ENCODE assay signal across 1 cellular context in the genomic region with DNA sequence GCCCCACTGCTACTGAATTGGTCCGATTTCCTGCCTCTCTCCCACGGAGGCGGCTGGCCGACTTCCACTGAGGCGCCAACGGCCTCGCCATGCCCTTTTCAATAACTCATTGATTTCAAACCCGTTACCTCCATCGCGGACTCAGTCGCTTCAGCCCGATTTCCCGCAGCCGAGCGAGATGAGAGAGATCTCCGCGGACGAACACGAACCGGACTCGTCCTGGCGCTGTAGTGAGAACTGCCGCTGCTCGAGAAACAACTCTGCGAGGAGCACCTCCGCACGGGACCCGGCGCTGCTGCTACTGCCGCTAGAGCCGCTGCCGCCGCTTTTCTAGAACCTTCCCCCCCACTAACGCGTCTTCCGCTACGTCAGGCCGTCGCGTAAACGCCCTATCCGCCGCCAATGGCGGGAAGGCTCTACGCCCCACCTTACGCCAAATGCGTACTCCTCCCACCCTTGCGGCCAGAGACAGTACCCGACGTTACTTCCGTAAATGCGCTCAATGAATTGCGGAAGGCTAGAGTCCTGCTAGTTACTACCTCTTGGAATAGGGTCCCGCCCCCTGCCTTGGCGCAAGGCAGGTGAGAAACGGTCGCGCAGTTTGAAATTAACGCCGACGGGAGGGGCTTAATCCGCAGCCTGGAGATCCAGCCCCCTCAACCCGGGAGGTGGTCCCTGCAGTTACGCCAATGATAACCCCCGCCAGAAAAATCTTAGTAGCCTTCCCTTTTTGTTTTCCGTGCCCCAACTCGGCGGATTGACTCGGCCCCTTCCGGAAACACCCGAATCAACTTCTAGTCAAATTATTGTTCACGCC.
TF ChIP-seq lines count a peak whose summit lies in the region.

Gene HNRNPA2B1 (minus strand): TSS at position 303 of the 817 bp plus-strand sequence. CDS start 169 bp downstream, at position 134.

TF ChIP-seq in HepG2, 621 proteins besides CTCF, POLR2A, EP300 and RAD21 (continued from another document and continues in another):
- TF ChIP-seq HNF1A (IDR thresholded peaks at IDR 0.05; ENCODE audit: low read depth) (0 out of 2 replicates have a peak, but pooled peaks have one; percentile 9), HNF1A (CRISPR knock-in tag; IDR thresholded peaks at IDR 0.05; ENCODE audit: borderline replicate concordance) (no peak), HINFP (CRISPR knock-in tag; IDR thresholded peaks at IDR 0.05; ENCODE audit: low read depth) (0 out of 2 replicates have a peak, but pooled peaks have one; percentile 10), NAIF1 (CRISPR knock-in tag; IDR thresholded peaks at IDR 0.05; ENCODE audit: borderline replicate concordance) (peak; percentile 100), TIGD3 (CRISPR knock-in tag; IDR thresholded peaks at IDR 0.05; ENCODE audit: borderline replicate concordance) (no peak), REXO4 (CRISPR knock-in tag; IDR thresholded peaks at IDR 0.05; ENCODE audit: borderline replicate concordance) (no peak), RBAK (CRISPR knock-in tag; IDR thresholded peaks at IDR 0.05) (no peak), NFAT5 (CRISPR knock-in tag; IDR thresholded peaks at IDR 0.05) (peak; percentile 95; the same call in 1 of the 2 replicates), ZNF766 (CRISPR knock-in tag; IDR thresholded peaks at IDR 0.05; ENCODE audit: borderline replicate concordance) (0 out of 2 replicates have a peak, but pooled peaks have one; percentile 74), SOX5 (CRISPR knock-in tag; IDR thresholded peaks at IDR 0.05; ENCODE audit: borderline replicate concordance) (no peak), TFDP2 (CRISPR knock-in tag; IDR thresholded peaks at IDR 0.05) (peak; percentile 94), NR3C1 (CRISPR knock-in tag; IDR thresholded peaks at IDR 0.05) (no peak), HOXA9 (CRISPR knock-in tag; IDR thresholded peaks at IDR 0.05; ENCODE audit: borderline replicate concordance) (peak; percentile 32; the same call in 1 of the 2 replicates), ZNF121 (CRISPR knock-in tag; IDR thresholded peaks at IDR 0.05) (no peak), TGIF2 (CRISPR knock-in tag; IDR thresholded peaks at IDR 0.05) (peak; percentile 53; the same call in 1 of the 2 replicates), ZNF782 (CRISPR knock-in tag; IDR thresholded peaks at IDR 0.05; ENCODE audit: borderline replicate concordance) (no peak), BRCA1 (CRISPR knock-in tag; IDR thresholded peaks at IDR 0.05) (no peak), UBTF (CRISPR knock-in tag; IDR thresholded peaks at IDR 0.05) (peak; percentile 24), GTF2F1 (IDR thresholded peaks at IDR 0.05; ENCODE audit: low read length) (peak; percentile 61; the same call in 1 of the 2 replicates), KLF12 (CRISPR knock-in tag; IDR thresholded peaks at IDR 0.05; ENCODE audit: borderline replicate concordance) (no peak; the same call in 1 of the 2 replicates), ATF2 (CRISPR knock-in tag; IDR thresholded peaks at IDR 0.05) (peak; percentile 66), CBX1 (IDR thresholded peaks at IDR 0.05; ENCODE audit: low read depth) (no peak), SP2 (CRISPR knock-in tag; IDR thresholded peaks at IDR 0.05) (peak; percentile 37), NFE2L1 (CRISPR knock-in tag; IDR thresholded peaks at IDR 0.05; ENCODE audit: borderline replicate concordance) (no peak), ZNF629 (CRISPR knock-in tag; conservative IDR thresholded peaks at IDR 0.05) (no peak; the same call in 1 of the 2 replicates), FOXA3 (CRISPR knock-in tag; IDR thresholded peaks at IDR 0.05) (peak; percentile 55; the same call in 1 of the 2 replicates), ATM (IDR thresholded peaks at IDR 0.05; ENCODE audit: borderline replicate concordance) (no peak), ZNF589 (CRISPR knock-in tag; conservative IDR thresholded peaks at IDR 0.05) (no peak), PTBP1 (IDR thresholded peaks at IDR 0.05; ENCODE audit: low read depth, low read length, poor library complexity, severe bottlenecking) (no peak), ZNF30 (CRISPR knock-in tag; IDR thresholded peaks at IDR 0.05) (no peak), ZFP62 (CRISPR knock-in tag; IDR thresholded peaks at IDR 0.05) (no peak), ZNF24 (IDR thresholded peaks at IDR 0.05) (no peak), ZNF792 (CRISPR knock-in tag; IDR thresholded peaks at IDR 0.05) (peak; percentile 71; the same call in 1 of the 2 replicates), NFIC (IDR thresholded peaks at IDR 0.05; ENCODE audit: low read length) (peak; percentile 15; the same call in 1 of the 2 replicates), ZNF724P (CRISPR knock-in tag; IDR thresholded peaks at IDR 0.05; ENCODE audit: borderline replicate concordance) (peak; percentile 45; the same call in 1 of the 2 replicates), CAMTA2 (CRISPR knock-in tag; IDR thresholded peaks at IDR 0.05; ENCODE audit: borderline replicate concordance) (peak; percentile 90), ZNF451 (CRISPR knock-in tag; IDR thresholded peaks at IDR 0.05) (peak; percentile 59; the same call in 1 of the 2 replicates)
- TF ChIP-seq, protein P1, sequence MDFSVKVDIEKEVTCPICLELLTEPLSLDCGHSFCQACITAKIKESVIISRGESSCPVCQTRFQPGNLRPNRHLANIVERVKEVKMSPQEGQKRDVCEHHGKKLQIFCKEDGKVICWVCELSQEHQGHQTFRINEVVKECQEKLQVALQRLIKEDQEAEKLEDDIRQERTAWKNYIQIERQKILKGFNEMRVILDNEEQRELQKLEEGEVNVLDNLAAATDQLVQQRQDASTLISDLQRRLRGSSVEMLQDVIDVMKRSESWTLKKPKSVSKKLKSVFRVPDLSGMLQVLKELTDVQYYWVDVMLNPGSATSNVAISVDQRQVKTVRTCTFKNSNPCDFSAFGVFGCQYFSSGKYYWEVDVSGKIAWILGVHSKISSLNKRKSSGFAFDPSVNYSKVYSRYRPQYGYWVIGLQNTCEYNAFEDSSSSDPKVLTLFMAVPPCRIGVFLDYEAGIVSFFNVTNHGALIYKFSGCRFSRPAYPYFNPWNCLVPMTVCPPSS (IDR thresholded peaks at IDR 0.05) = no peak
